In genomic region chr20:25407311-25408169, GRCh38 we compare ENCODE assay signal across 8 cellular contexts. TPM values are rescaled to one million over a fixed set of nuclear protein-coding genes. Genes with fewer than 3 reads are reported as not detected.
A peak's percentile ranks its signal among the peaks of the same experiment; 100 is the strongest.
DNase-seq lines count a peak whose midpoint lies in the region; ATAC-seq and TF ChIP-seq lines count a peak whose summit lies in the region.

TSS of gene GINS1 (plus strand) at chr20:25407673. CDS start at chr20:25407821, 148 bp downstream.

- no peaks in the 10 kb centered on the region for H3K27me3 Mint-ChIP-seq in MCF 10A (ENCODE audit: insufficient read depth, unreplicated experiment)

- H3K4me1 ChIP-seq in ACC112 (ENCODE audit: control insufficient read depth, insufficient read depth, low read length, unreplicated experiment) (peaks cover 13% of the 10 kb centered on the region), skeletal muscle tissue (ENCODE audit: control insufficient read depth in 3 of 3, insufficient read depth in 3 of 3, low read length in 3 of 3) (peaks cover 8 to 14% (median 11%) of the 10 kb centered on the region in 3 donors)

- BruUV-seq in MCF 10A (replicated peaks; lab: Mats Ljungman, UMichigan): TSS peak; percentile 81

- intact Hi-C loops in MCF 10A (cut with micrococcal nuclease): no loop called here

- peak within 1 kb of the TSS; percentile 70 for H3K27ac ChIP-seq in ACC112 (ENCODE audit: low read depth, low read length)
- no peak within 1 kb of the TSS for H3K27ac ChIP-seq in skeletal muscle tissue (ENCODE audit: low read depth, low read length)

- H3K27me3 ChIP-seq in ACC112 (ENCODE audit: insufficient read depth, low read length) (no peaks in the 10 kb centered on the region), skeletal muscle tissue (ENCODE audit: control insufficient read depth in 3 of 3, insufficient read depth in 3 of 3, low read length in 3 of 3) (no peaks in the 10 kb centered on the region)

- H3K9me3 ChIP-seq in iPS-18c (ENCODE audit: control insufficient read depth, insufficient read depth, low read length) (peaks cover under 1% of the 10 kb centered on the region), skeletal muscle tissue (ENCODE audit: control insufficient read depth in 3 of 3, low read length in 3 of 3) (peaks cover under 1 to 5% (median 4%) of the 10 kb centered on the region in 3 donors)

- H3K9me3 Mint-ChIP-seq in MCF 10A (ENCODE audit: unreplicated experiment): peaks cover 10% of the 10 kb centered on the region

- H3K36me3 Mint-ChIP-seq in MCF 10A (ENCODE audit: insufficient read depth, unreplicated experiment): peaks cover 12% of the 10 kb centered on the region

- peak; percentile 90 for ATAC-seq in GM18867 (IDR thresholded peaks at IDR 0.05; ENCODE audit: unreplicated experiment)
- peak; percentile 86 for ATAC-seq in HG03095 (IDR thresholded peaks at IDR 0.05; ENCODE audit: unreplicated experiment)

- H3K4me3 ChIP-seq in ACC112 (ENCODE audit: low read depth, low read length) (peak within 1 kb of the TSS; percentile 98), iPS-18c (ENCODE audit: insufficient read depth, low read depth, low read length) (peak within 1 kb of the TSS; percentile 84), skeletal muscle tissue (ENCODE audit: low read length in 3 of 3) (peak within 1 kb of the TSS; percentile 75 to 97 (median 91))

- H3K4me1 Mint-ChIP-seq in MCF 10A (ENCODE audit: insufficient read depth, unreplicated experiment): peaks cover 15% of the 10 kb centered on the region

- peak within 1 kb of the TSS; percentile 69 for H3K27ac Mint-ChIP-seq in MCF 10A (ENCODE audit: low read depth, unreplicated experiment)

- CTCF ChIA-PET in MCF 10A (lab: Yijun Ruan, JAX): interaction anchor here (0.5 to 3.8 kb wide), 22 partner anchors 9 to 750 kb away, joined by 3 to 37 read pairs (median 4); partner anchors contain the start of gene APMAP

- DNase-seq in NCI-H2107 treated with DMSO at 0.1 percent for 48 hours (lab: John Stamatoyannopoulos, UW; ENCODE audit: unreplicated experiment): peak; percentile 60
- DNase-seq in UCSD-AML1 (lab: John Stamatoyannopoulos, UW; ENCODE audit: unreplicated experiment): peak; percentile 92
- peak; percentile 90 for DNase-seq in MCF 10A (ENCODE audit: unreplicated experiment)

- TF ChIP-seq CTCF in MCF 10A (IDR thresholded peaks at IDR 0.05; ENCODE audit: unreplicated experiment): no peak

- H3K79me2 ChIP-seq in ACC112 (ENCODE audit: control insufficient read depth, insufficient read depth, low read length, unreplicated experiment): peaks cover 40% of the 10 kb centered on the region

- H3K4me3 Mint-ChIP-seq in MCF 10A (ENCODE audit: unreplicated experiment): peak within 1 kb of the TSS; percentile 92

- POLR2A ChIA-PET in MCF 10A (lab: Yijun Ruan, JAX): interaction anchor here (0.6 to 3.7 kb wide), 35 partner anchors 9 to 1764 kb away, joined by 3 to 19 read pairs (median 4); partner anchors contain the start of genes APMAP and PYGB

- H2AFZ ChIP-seq in ACC112 (ENCODE audit: low read length, unreplicated experiment): peak within 1 kb of the TSS; percentile 96

- peak within 1 kb of the TSS; percentile 79 to 82 (median 80) for H3K9ac ChIP-seq in skeletal muscle tissue (ENCODE audit: low read depth in 1 of 3, low read length in 3 of 3)

- H3K36me3 ChIP-seq in ACC112 (ENCODE audit: insufficient read depth, low read length) (peaks cover 3% of the 10 kb centered on the region; the same call in 1 of the 2 replicates), skeletal muscle tissue (ENCODE audit: control insufficient read depth in 3 of 3, insufficient read depth in 3 of 3, low read length in 3 of 3) (no peaks in the 10 kb centered on the region)

RNA-seq across cellular contexts. Expression of gene GINS1, which starts in this region (rescaled TPM):
- total RNA-seq in MCF 10A (2022) (5.2 and 6.0 TPM in 2 replicates), skeletal muscle tissue (4.2 TPM)
